ENCODE assay signal across 8 cellular contexts in the genomic region with DNA sequence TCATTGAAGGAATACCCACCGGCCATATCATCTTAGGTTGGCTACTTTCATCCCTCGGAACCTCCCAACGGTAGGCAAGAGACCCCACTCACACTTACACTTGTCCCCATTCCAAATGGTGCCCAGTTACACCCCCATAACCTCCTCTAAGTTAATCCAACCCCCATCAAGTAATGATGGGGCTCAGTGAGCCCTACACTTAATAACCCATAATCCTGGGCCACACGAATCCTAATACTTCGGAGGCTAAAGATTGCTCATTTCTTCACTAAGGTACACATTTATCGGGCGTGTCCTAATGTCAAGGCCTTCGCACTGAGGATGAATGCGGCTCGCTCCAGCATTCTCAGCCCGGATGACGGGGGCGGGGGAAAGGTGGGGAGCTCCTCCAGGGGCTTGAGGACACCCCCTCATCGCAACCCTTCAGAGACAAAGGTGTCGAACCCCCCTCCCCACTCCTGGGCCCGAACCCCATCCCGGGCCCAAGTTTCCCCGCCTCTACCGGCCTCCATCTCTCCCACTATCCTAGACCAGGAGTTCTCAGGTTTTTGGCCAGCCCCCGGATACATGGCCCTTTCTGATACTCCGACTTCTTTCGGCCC. TPM values are rescaled to one million over a fixed set of nuclear protein-coding genes. Genes with fewer than 3 reads are reported as not detected.
DNase-seq lines count a peak whose midpoint lies in the region; ATAC-seq and TF ChIP-seq lines count a peak whose summit lies in the region.

No MANE protein-coding gene starts in this region.

- no peak for TF ChIP-seq EP300 in transverse colon (IDR thresholded peaks at IDR 0.05; ENCODE audit: low read depth)

- 0 to 3% methylated on average over 4 to 20 of the region's 22 CpGs for WGBS in transverse colon (ENCODE audit: low coverage in 1 of 2), 2 donors

- H3K36me3 ChIP-seq in iPS-20b (ENCODE audit: insufficient read depth, low read depth, low read length) (peaks cover 48% of the 10 kb centered on the region), transverse colon (peaks cover 0 to 34% (median 16%) of the 10 kb centered on the region in 4 donors)

- no peak for TF ChIP-seq POLR2A in transverse colon (IDR thresholded peaks at IDR 0.05)

- no peaks in the 10 kb centered on the region for H3K9me3 ChIP-seq in iPS-20b (ENCODE audit: insufficient read depth, low read depth, low read length)
- no peaks in the 10 kb centered on the region for H3K9me3 ChIP-seq in transverse colon

- peak overlapping the region; percentile 81 for H3K4me3 ChIP-seq in iPS-20b (ENCODE audit: low read length)
- peak overlapping the region; percentile 43 to 80 (median 71) for H3K4me3 ChIP-seq in transverse colon

- H3K27me3 ChIP-seq in iPS-20b (ENCODE audit: insufficient read depth, low read length) (no peaks in the 10 kb centered on the region), transverse colon (no peaks in the 10 kb centered on the region)

- H3K36me3 Mint-ChIP-seq in activated T-cell treated with anti-CD3 and anti-CD28 coated beads, Interleukin-2, amount 50 U/mL, for 72 hours (ENCODE audit: insufficient read depth in 2 of 2): peaks cover 21 to 44% of the 10 kb centered on the region in 2 donors
- H3K36me3 Mint-ChIP-seq in activated CD4-positive, alpha-beta T cell treated with anti-CD3 and anti-CD28 coated beads, Interleukin-2, amount 10 ng/mL, durations not matched to agents 7 days and 5 days (ENCODE audit: low read depth): peaks cover 45% of the 10 kb centered on the region

- peak; percentile 28 to 32 for DNase-seq in activated T-cell treated with anti-CD3 and anti-CD28 coated beads, Interleukin-2, amount 50 U/mL, for 72 hours
- no peak for DNase-seq in activated T-cell treated with anti-CD3 and anti-CD28 coated beads, Interleukin-2, amount 50 U/mL, for 1 hour
- peak; percentile 31 for DNase-seq in activated CD4-positive, alpha-beta T cell treated with anti-CD3 and anti-CD28 coated beads, Interleukin-2, amount 10 ng/mL, durations not matched to agents 7 days and 5 days
- DNase-seq in transverse colon (no peak), hypothalamus (lab: John Stamatoyannopoulos, UW) (no peak), NOMO-1 treated with dmso at 0.1 percent for 144 hours (lab: John Stamatoyannopoulos, UW; ENCODE audit: unreplicated experiment) (no peak)

- H3K4me1 ChIP-seq in iPS-20b (ENCODE audit: insufficient read depth, low read length): peaks cover 4% of the 10 kb centered on the region
- peaks cover 9 to 33% (median 17%) of the 10 kb centered on the region in 4 donors for H3K4me1 ChIP-seq in transverse colon

- intact Hi-C loops in transverse colon (cut with DNase I; ENCODE audit: low total_unique reads): loop anchor here (10.0 kb wide), 1 partner anchor 314 kb away; the partner anchor contains the start of gene RAB13

- H3K27ac Mint-ChIP-seq in activated T-cell treated with anti-CD3 and anti-CD28 coated beads, Interleukin-2, amount 50 U/mL, for 72 hours: peak overlapping the region; percentile 86
- H3K27ac Mint-ChIP-seq in activated CD4-positive, alpha-beta T cell treated with anti-CD3 and anti-CD28 coated beads, Interleukin-2, amount 10 ng/mL, durations not matched to agents 7 days and 5 days: no peak overlapping the region

- no peaks in the 10 kb centered on the region for H3K27me3 Mint-ChIP-seq in activated T-cell treated with anti-CD3 and anti-CD28 coated beads, Interleukin-2, amount 50 U/mL, for 72 hours (ENCODE audit: low read depth)
- H3K27me3 Mint-ChIP-seq in activated CD4-positive, alpha-beta T cell treated with anti-CD3 and anti-CD28 coated beads, Interleukin-2, amount 10 ng/mL, durations not matched to agents 7 days and 5 days: no peaks in the 10 kb centered on the region

- no peak for ATAC-seq in activated T-cell treated with anti-CD3 and anti-CD28 coated beads, Interleukin-2, amount 50 U/mL, for 72 hours (replicated peaks in 1 of 2)
- no peak for ATAC-seq in HG02610 (IDR thresholded peaks at IDR 0.05; ENCODE audit: unreplicated experiment)

- no peak for TF ChIP-seq CTCF in transverse colon (IDR thresholded peaks at IDR 0.05)

- no peaks in the 10 kb centered on the region for H3K9me3 Mint-ChIP-seq in activated T-cell treated with anti-CD3 and anti-CD28 coated beads, Interleukin-2, amount 50 U/mL, for 72 hours
- H3K9me3 Mint-ChIP-seq in activated CD4-positive, alpha-beta T cell treated with anti-CD3 and anti-CD28 coated beads, Interleukin-2, amount 10 ng/mL, durations not matched to agents 7 days and 5 days: no peaks in the 10 kb centered on the region

- POLR2A ChIA-PET in activated CD4-positive, alpha-beta T cell treated with anti-CD3 and anti-CD28 coated beads, Interleukin-2, amount 10 ng/mL, durations not matched to agents 7 days and 5 days (lab: Charles Lee): no interaction called here

- CTCF ChIA-PET in activated CD4-positive, alpha-beta T cell treated with anti-CD3 and anti-CD28 coated beads, Interleukin-2, amount 10 ng/mL, durations not matched to agents 7 days and 5 days (lab: Charles Lee): interaction anchor here (0.8 kb wide), 1 partner anchor 37 kb away, joined by 3 read pairs; the partner anchor contains the start of gene CHTOP

- in situ Hi-C loops in transverse colon (cut with MboI; ENCODE audit: low pct_ligation_motif_present in 1 of 4, low pct_unique_long_range_greater_than_20kb in 1 of 4, low sequenced_read_pairs in 3 of 4): loop anchor here in 3 of 4 donors (10.0 to 25.0 kb wide), 5 partner anchors 74 to 317 kb away; partner anchors contain the start of genes RAB13 (in 2 of the 3), CREB3L4 (in 1 of the 3), CRTC2 (in 1 of the 3) and JTB (in 1 of the 3)

- H3K9ac ChIP-seq in iPS-20b (ENCODE audit: low read depth, low read length): peak overlapping the region; percentile 97

- H3K27ac ChIP-seq in iPS-20b (ENCODE audit: low read length): peak overlapping the region; percentile 80
- H3K27ac ChIP-seq in transverse colon: peak overlapping the region; percentile 86 to 91 (median 87)

- no peak overlapping the region for H3K4me3 Mint-ChIP-seq in activated T-cell treated with anti-CD3 and anti-CD28 coated beads, Interleukin-2, amount 50 U/mL, for 72 hours
- no peak overlapping the region for H3K4me3 Mint-ChIP-seq in activated CD4-positive, alpha-beta T cell treated with anti-CD3 and anti-CD28 coated beads, Interleukin-2, amount 10 ng/mL, durations not matched to agents 7 days and 5 days

- H3K4me1 Mint-ChIP-seq in activated T-cell treated with anti-CD3 and anti-CD28 coated beads, Interleukin-2, amount 50 U/mL, for 72 hours (ENCODE audit: low read depth): peaks cover 13% of the 10 kb centered on the region
- H3K4me1 Mint-ChIP-seq in activated CD4-positive, alpha-beta T cell treated with anti-CD3 and anti-CD28 coated beads, Interleukin-2, amount 10 ng/mL, durations not matched to agents 7 days and 5 days: peaks cover 34% of the 10 kb centered on the region

RNA-seq across cellular contexts. Expression of gene ILF2, which starts 0.4 kb away (rescaled TPM):
- 100 to 1,000 TPM; 245 to 312 TPM for total RNA-seq in activated T-cell treated with anti-CD3 and anti-CD28 coated beads, Interleukin-2, amount 50 U/mL, for 72 hours
- total RNA-seq in activated CD4-positive, alpha-beta T cell treated with anti-CD3 and anti-CD28 coated beads, Interleukin-2, amount 10 ng/mL, durations not matched to agents 7 days and 5 days: 100 to 1,000 TPM; 192 to 223 TPM
- 100 to 1,000 TPM in 1 of 4 donors, 10 to 100 TPM in 3; 16.5 to 102 (median 66.5) TPM for total RNA-seq in transverse colon

RNA-seq across cellular contexts. Expression of gene NPR1, which starts 8.1 kb away (rescaled TPM):
- under 1 TPM; 0.07 to 0.29 TPM for total RNA-seq in activated T-cell treated with anti-CD3 and anti-CD28 coated beads, Interleukin-2, amount 50 U/mL, for 72 hours
- not detected for total RNA-seq in activated CD4-positive, alpha-beta T cell treated with anti-CD3 and anti-CD28 coated beads, Interleukin-2, amount 10 ng/mL, durations not matched to agents 7 days and 5 days
- total RNA-seq in transverse colon: 10 to 100 TPM in 3 of 4 donors, 1 to 10 TPM in 1; 9.8 to 25.1 (median 13.4) TPM

RNA-seq across cellular contexts. Expression of gene SNAPIN, which starts 11.9 kb away (rescaled TPM):
- 10 to 100 TPM; 31.1 to 31.8 TPM for total RNA-seq in activated T-cell treated with anti-CD3 and anti-CD28 coated beads, Interleukin-2, amount 50 U/mL, for 72 hours
- total RNA-seq in activated CD4-positive, alpha-beta T cell treated with anti-CD3 and anti-CD28 coated beads, Interleukin-2, amount 10 ng/mL, durations not matched to agents 7 days and 5 days: 10 to 100 TPM; 36.1 to 39.6 TPM
- total RNA-seq in transverse colon: 10 to 100 TPM; 10.5 to 38.4 (median 27.4) TPM

RNA-seq across cellular contexts. Expression of gene CHTOP, which starts 36.5 kb away (rescaled TPM):
- 100 to 1,000 TPM in 1 of 2 donors, 10 to 100 TPM in 1; 95.8 to 107 TPM for total RNA-seq in activated T-cell treated with anti-CD3 and anti-CD28 coated beads, Interleukin-2, amount 50 U/mL, for 72 hours
- total RNA-seq in activated CD4-positive, alpha-beta T cell treated with anti-CD3 and anti-CD28 coated beads, Interleukin-2, amount 10 ng/mL, durations not matched to agents 7 days and 5 days: 10 to 100 TPM; 96.1 to 98.3 TPM
- 10 to 100 TPM; 35.2 to 86.1 (median 65.2) TPM for total RNA-seq in transverse colon

RNA-seq across cellular contexts. Expression of gene S100A1, which starts 42.1 kb away (rescaled TPM):
- total RNA-seq in activated T-cell treated with anti-CD3 and anti-CD28 coated beads, Interleukin-2, amount 50 U/mL, for 72 hours: not detected
- not detected for total RNA-seq in activated CD4-positive, alpha-beta T cell treated with anti-CD3 and anti-CD28 coated beads, Interleukin-2, amount 10 ng/mL, durations not matched to agents 7 days and 5 days
- 1 to 10 TPM in 2 of 4 donors, not detected in 2; 3.7 to 4.4 TPM for total RNA-seq in transverse colon

Comparison
In these comparisons a context has a peak if more than half of its experiments do, and no peak if none do; other contexts are left out.
1. DNase-seq: peak in activated T-cell treated with anti-CD3 and anti-CD28 coated beads, Interleukin-2, amount 50 U/mL, for 72 hours (2 of 2) and activated CD4-positive, alpha-beta T cell treated with anti-CD3 and anti-CD28 coated beads, Interleukin-2, amount 10 ng/mL, durations not matched to agents 7 days and 5 days (single experiment); none in activated T-cell treated with anti-CD3 and anti-CD28 coated beads, Interleukin-2, amount 50 U/mL, for 1 hour (single experiment), transverse colon (single experiment), hypothalamus (0 of 51) and NOMO-1 treated with dmso at 0.1 percent for 144 hours (single experiment).
2. RNA of gene NPR1, which starts 8.1 kb away (total RNA-seq): 9.8 to 25.1 TPM in transverse colon; 0.07 to 0.29 TPM in activated T-cell treated with anti-CD3 and anti-CD28 coated beads, Interleukin-2, amount 50 U/mL, for 72 hours and not detected in activated CD4-positive, alpha-beta T cell treated with anti-CD3 and anti-CD28 coated beads, Interleukin-2, amount 10 ng/mL, durations not matched to agents 7 days and 5 days; every median in the first group is over 4 times any median in the second.